ENCODE assay signal across 13 cellular contexts in the genomic region with DNA sequence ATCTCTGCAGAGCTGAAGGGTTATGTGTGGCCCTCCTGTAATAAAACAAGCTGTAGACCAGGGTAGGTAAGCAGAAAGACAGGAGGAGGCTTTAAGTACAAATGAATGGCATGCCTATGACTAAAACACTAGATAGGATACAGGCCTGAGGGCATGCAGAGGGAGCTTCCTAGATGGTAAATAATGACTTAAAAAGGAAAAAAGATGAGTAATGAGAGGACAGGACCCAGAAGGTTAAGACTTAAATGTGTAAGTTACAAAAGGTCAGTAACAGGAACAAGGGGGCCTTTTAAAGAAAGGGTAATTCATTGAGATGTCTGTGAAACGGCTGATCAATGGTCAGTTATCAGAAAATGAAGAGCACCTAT.
DNase-seq lines count a peak whose midpoint lies in the region; FAIRE-seq and TF ChIP-seq lines count a peak whose summit lies in the region.
"Had no signal": no experiment of that assay in that cellular context is flagged by ENCODE, and none has a peak within 500 bp of the region (broad histone marks: within the 10 kb centered on the region; RNA-seq: fewer than 3 reads in every experiment).

No MANE protein-coding gene starts in this region.

- CTCF ChIA-PET in PC-9 (lab: Charles Lee) = interaction anchor here (1.0 kb wide), 1 partner anchor 38 kb away, joined by 3 read pairs; no protein-coding TSS in a partner anchor
- CTCF ChIA-PET in endothelial cell of umbilical vein (lab: Charles Lee) = interaction anchor here (1.3 to 1.7 kb wide), 3 partner anchors 10 to 55 kb away, joined by 3 to 6 read pairs (median 6); no protein-coding TSS in a partner anchor

- POLR2A ChIA-PET in PC-9 (lab: Charles Lee; ENCODE audit: unreplicated experiment) (interaction anchor here (0.5 to 0.6 kb wide), 2 partner anchors 26 to 38 kb away, joined by 5 to 8 read pairs; no protein-coding TSS in a partner anchor), endothelial cell of umbilical vein (lab: Charles Lee) (no interaction called here)

- 0 out of 2 replicates have a peak, but pooled peaks cover 9% of the 10 kb centered on the region for H3K36me3 ChIP-seq in PC-9 (ENCODE audit: low read depth)
- no peaks in the 10 kb centered on the region for H3K36me3 ChIP-seq in endothelial cell of umbilical vein (ENCODE audit: control insufficient read depth in 2 of 2, extremely low read depth in 1 of 2, insufficient read depth in 2 of 2, low read length in 2 of 2)
- H3K36me3 ChIP-seq: neutrophil had no signal

- H3K4me1 Mint-ChIP-seq in nephron progenitor cell = peaks cover 77% of the 10 kb centered on the region
- H3K4me1 Mint-ChIP-seq: activated naive CD4-positive, alpha-beta T cell treated with anti-CD3 and anti-CD28 coated beads, Interleukin-2, amount 10 ng/mL, durations not matched to agents 7 days and 5 days had no signal

- H3F3A ChIP-seq in PC-9 (ENCODE audit: insufficient read depth, low read depth) = peaks cover 55% of the 10 kb centered on the region

- no peak overlapping the region for H3K4me3 Mint-ChIP-seq in nephron progenitor cell
- H3K4me3 Mint-ChIP-seq: activated naive CD4-positive, alpha-beta T cell treated with anti-CD3 and anti-CD28 coated beads, Interleukin-2, amount 10 ng/mL, durations not matched to agents 7 days and 5 days had no signal

- H3K27me3 Mint-ChIP-seq in nephron progenitor cell (ENCODE audit: low read depth, poor library complexity) = peaks cover 4% of the 10 kb centered on the region

- peaks cover 70% of the 10 kb centered on the region for H3K36me3 Mint-ChIP-seq in nephron progenitor cell (ENCODE audit: low read depth)
- H3K36me3 Mint-ChIP-seq: activated naive CD4-positive, alpha-beta T cell treated with anti-CD3 and anti-CD28 coated beads, Interleukin-2, amount 10 ng/mL, durations not matched to agents 7 days and 5 days had no signal

- intact Hi-C loops in PC-9 (cut with micrococcal nuclease; ENCODE audit: unreplicated experiment) (no loop called here), endothelial cell of umbilical vein (cut with micrococcal nuclease) (loop anchor here (5.0 kb wide), 1 partner anchor 191 kb away; no protein-coding TSS in a partner anchor)

- H3K27ac Mint-ChIP-seq in nephron progenitor cell = peak overlapping the region; percentile 95
- H3K27ac Mint-ChIP-seq: activated naive CD4-positive, alpha-beta T cell treated with anti-CD3 and anti-CD28 coated beads, Interleukin-2, amount 10 ng/mL, durations not matched to agents 7 days and 5 days had no signal

- H3K4me1 ChIP-seq in PC-9 (replicated peaks; ENCODE audit: insufficient read depth) = peaks cover 66% of the 10 kb centered on the region
- H3K4me1 ChIP-seq in endothelial cell of umbilical vein (ENCODE audit: control insufficient read depth, extremely low read depth, insufficient read depth, low read length) = peaks cover 35% of the 10 kb centered on the region

- dilution Hi-C loops in endothelial cell of umbilical vein (cut with MboI; ENCODE audit: extremely low pct_ligation_motif_present, low sequenced_read_pairs) = no loop called here

- peak overlapping the region; percentile 35; the same call in 1 of the 2 replicates for H3K4me3 ChIP-seq in PC-9
- H3K4me3 ChIP-seq in endothelial cell of umbilical vein (replicated peaks in 1 of 3; ENCODE audit: insufficient read depth in 1 of 3, low read depth in 1 of 3, low read length in 3 of 3) = no peak overlapping the region

- peaks cover 88% of the 10 kb centered on the region for H3K79me2 ChIP-seq in PC-9 (ENCODE audit: low read depth)
- H3K79me2 ChIP-seq in endothelial cell of umbilical vein (ENCODE audit: control insufficient read depth, insufficient read depth, low read length) = peaks cover 13% of the 10 kb centered on the region

- no TSS peak for BruUV-seq in PC-9 (replicated peaks; lab: Mats Ljungman, UMichigan)
- BruUV-seq in endothelial cell of umbilical vein (replicated peaks; lab: Mats Ljungman, UMichigan) = no TSS peak

- peak; percentile 83 for DNase-seq in EL
- peak in 1 of 2 experiments; percentile 78 for DNase-seq in PC-9
- no peak for DNase-seq in endothelial cell of umbilical vein (ENCODE audit: low read depth, low spot score)
- DNase-seq in nephron progenitor cell = no peak
- DNase-seq in activated CD4-positive, alpha-beta T cell treated with anti-CD3 and anti-CD28 coated beads, Interleukin-2, amount 50 U/mL, for 4 hours = no peak
- DNase-seq in H54 (ENCODE audit: insufficient read length, low spot score) = no peak
- no peak for DNase-seq in DMS 273 treated with DMSO at 0.1 percent for 48 hours (lab: John Stamatoyannopoulos, UW)
- no peak for DNase-seq in NCI-H1694 treated with DMSO at 0.1 percent for 48 hours (lab: John Stamatoyannopoulos, UW)
- DNase-seq: activated CD4-positive, alpha-beta T cell treated with anti-CD3 and anti-CD28 coated beads, Interleukin-2, amount 50 U/mL, for 48 hours; activated naive CD4-positive, alpha-beta T cell treated with anti-CD3 and anti-CD28 coated beads, Interleukin-2, amount 10 ng/mL, durations not matched to agents 7 days and 5 days; effector memory CD4-positive, alpha-beta T cell; stimulated activated CD4-positive, alpha-beta T cell treated with anti-CD3 and anti-CD28 coated beads, Interleukin-1b, Interleukin-23, amount 100 ng/mL, for 48 hours had no signal

- no peak for FAIRE-seq in endothelial cell of umbilical vein (lab: Jason Lieb, UNC)
- no peak for FAIRE-seq in H54 (lab: Jason Lieb, UNC)

- no peaks in the 10 kb centered on the region for H3K9me3 Mint-ChIP-seq in nephron progenitor cell
- H3K9me3 Mint-ChIP-seq: activated naive CD4-positive, alpha-beta T cell treated with anti-CD3 and anti-CD28 coated beads, Interleukin-2, amount 10 ng/mL, durations not matched to agents 7 days and 5 days had no signal

- no peaks in the 10 kb centered on the region for H3K9me3 ChIP-seq in PC-9 (ENCODE audit: insufficient read depth, low read depth)
- H3K9me3 ChIP-seq in endothelial cell of umbilical vein (replicated peaks; ENCODE audit: control insufficient read depth, insufficient read depth, low read length) = no peaks in the 10 kb centered on the region
- H3K9me3 ChIP-seq: neutrophil had no signal

- no peak overlapping the region for H2AFZ ChIP-seq in PC-9
- H2AFZ ChIP-seq in endothelial cell of umbilical vein (ENCODE audit: low read depth, low read length) = no peak overlapping the region

- no peaks in the 10 kb centered on the region for H3K27me3 ChIP-seq in PC-9 (ENCODE audit: insufficient read depth, low read depth)
- H3K27me3 ChIP-seq in endothelial cell of umbilical vein (ENCODE audit: control insufficient read depth in 2 of 2, insufficient read depth in 2 of 2, low read length in 2 of 2) = no peaks in the 10 kb centered on the region

- peak overlapping the region; percentile 95 for H3K27ac ChIP-seq in PC-9
- peak overlapping the region; percentile 96 for H3K27ac ChIP-seq in endothelial cell of umbilical vein (ENCODE audit: insufficient read depth, low read depth, low read length)
- H3K27ac ChIP-seq: neutrophil had no signal

- no peaks in the 10 kb centered on the region for H3K9me2 ChIP-seq in PC-9 (ENCODE audit: insufficient read depth)

- H3K4me2 ChIP-seq in PC-9 (peak overlapping the region; percentile 78), endothelial cell of umbilical vein (ENCODE audit: insufficient read depth, low read length) (peak overlapping the region; percentile 92)

- TF ChIP-seq POLR2A in endothelial cell of umbilical vein (IDR thresholded peaks at IDR 0.05; ENCODE audit: low read depth, low read length) (no peak), H54 (IDR thresholded peaks at IDR 0.05; ENCODE audit: low read depth, low read length) (no peak)

- no peak for TF ChIP-seq CTCF in PC-9 (conservative IDR thresholded peaks at IDR 0.05)
- no peak for TF ChIP-seq CTCF in endothelial cell of umbilical vein (IDR thresholded peaks at IDR 0.05; ENCODE audit: extremely low read depth in 1 of 2, insufficient read depth in 1 of 2, low read depth in 1 of 2, low read length in 2 of 2)
- TF ChIP-seq CTCF in nephron progenitor cell (IDR thresholded peaks at IDR 0.05) = no peak

- H4K20me1 ChIP-seq in PC-9 (ENCODE audit: insufficient read depth) = no peaks in the 10 kb centered on the region
- H4K20me1 ChIP-seq in endothelial cell of umbilical vein (replicated peaks; ENCODE audit: control insufficient read depth, extremely low read depth, insufficient read depth, low read length) = no peaks in the 10 kb centered on the region

- H3K9ac ChIP-seq in endothelial cell of umbilical vein (replicated peaks; ENCODE audit: extremely low read depth, insufficient read depth, low read length) = peak overlapping the region; percentile 84

- H3K9me1 ChIP-seq in endothelial cell of umbilical vein (replicated peaks; ENCODE audit: control insufficient read depth, extremely low read depth, insufficient read depth, low read length) = no peaks in the 10 kb centered on the region

TF ChIP-seq in endothelial cell of umbilical vein, 7 proteins besides CTCF, POLR2A, EP300 and RAD21:
- TF ChIP-seq JUN (IDR thresholded peaks at IDR 0.05; ENCODE audit: borderline replicate concordance, insufficient read depth, insufficient read length, low read depth) = no peak
